In the genomic region with DNA sequence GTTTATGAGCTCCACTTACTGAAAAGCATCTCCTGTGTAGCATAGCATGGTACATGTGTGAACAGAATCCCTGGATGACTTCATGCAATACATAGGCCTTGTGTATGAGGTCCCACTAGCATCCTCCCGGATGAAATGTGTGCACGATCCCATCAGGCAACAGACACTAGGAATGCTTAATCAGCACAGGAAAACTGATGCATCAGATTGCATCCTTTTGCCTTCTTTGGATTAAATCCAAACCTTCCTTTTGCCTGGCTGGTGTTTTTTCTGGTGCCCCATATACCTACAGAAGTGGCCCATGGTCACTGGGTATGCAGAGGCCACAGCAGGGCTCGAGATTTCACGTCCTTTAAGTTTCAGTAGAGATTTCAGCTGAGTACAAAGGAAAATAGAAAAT, we compare ENCODE assay signal across 40 cellular contexts.
"Had no signal": no experiment of that assay in that cellular context is flagged by ENCODE, and none has a peak within 500 bp of the region (broad histone marks: within the 10 kb centered on the region; RNA-seq: fewer than 3 reads in every experiment).

No MANE protein-coding gene starts in this region.

- H3K4me3 ChIP-seq: adrenal gland, ascending aorta, body of pancreas, breast epithelium, cardiac muscle cell had no signal

- H3K9me3 Mint-ChIP-seq: activated naive CD4-positive, alpha-beta T cell treated with anti-CD3 and anti-CD28 coated beads for 36 hours; activated naive CD4-positive, alpha-beta T cell treated with anti-CD3 and anti-CD28 coated beads, Interleukin-2, amount 10 ng/mL, durations not matched to agents 7 days and 5 days; activated naive CD4-positive, alpha-beta T cell treated with anti-CD3 and anti-CD28 coated beads, Interleukin-2, amount 50 U/mL, for 24 hours; activated naive CD4-positive, alpha-beta T cell treated with anti-CD3 and anti-CD28 coated beads, Interleukin-2, amount 50 U/mL, for 72 hours; activated naive CD8-positive, alpha-beta T cell treated with anti-CD3 and anti-CD28 coated beads for 36 hours; activated naive CD8-positive, alpha-beta T cell treated with anti-CD3 and anti-CD28 coated beads, Interleukin-2, amount 10 ng/mL, durations not matched to agents 7 days and 5 days; activated naive CD8-positive, alpha-beta T cell treated with anti-CD3 and anti-CD28 coated beads, Interleukin-2, amount 50 U/mL, for 24 hours; activated T-cell treated with anti-CD3 and anti-CD28 coated beads, Interleukin-2, amount 50 U/mL, for 24 hours; activated T-cell treated with anti-CD3 and anti-CD28 coated beads, Interleukin-2, amount 50 U/mL, for 4 hours; activated T-cell treated with anti-CD3 and anti-CD28 coated beads, Interleukin-2, amount 50 U/mL, for 72 hours; activated T-helper 1 cell treated with anti-CD3 and anti-CD28 coated beads, Interleukin-12 subunit alpha, Interleukin-12 subunit beta, Interleukin-2, Interleukin-4 antibody, amounts not matched to agents 30 ng/mL and 10 ng/mL and 1 ng/mL, durations not matched to agents 14 hours and 24 hours and 36 hours; activated T-helper 17 cell treated with anti-CD3 and anti-CD28 coated beads, Interleukin-2, amount 50 U/mL, for 72 hours; activated T-helper 2 cell treated with anti-CD3 and anti-CD28 coated beads, Interferon-gamma antibody, Interleukin-2, Interleukin-4, amounts not matched to agents 10 μg/mL and 5 μg/mL and 100 μg/mL, durations not matched to agents 14 hours and 24 hours and 36 hours; brain; central memory CD8-positive, alpha-beta T cell had no signal

- H3K27ac ChIP-seq: adrenal gland, ascending aorta, body of pancreas, brain microvascular endothelial cell, breast epithelium, cardiac muscle cell had no signal

- H3K27ac Mint-ChIP-seq: activated naive CD4-positive, alpha-beta T cell treated with anti-CD3 and anti-CD28 coated beads for 36 hours; activated naive CD4-positive, alpha-beta T cell treated with anti-CD3 and anti-CD28 coated beads, Interleukin-2, amount 10 ng/mL, durations not matched to agents 7 days and 5 days; activated naive CD4-positive, alpha-beta T cell treated with anti-CD3 and anti-CD28 coated beads, Interleukin-2, amount 50 U/mL, for 24 hours; activated naive CD4-positive, alpha-beta T cell treated with anti-CD3 and anti-CD28 coated beads, Interleukin-2, amount 50 U/mL, for 72 hours; activated naive CD8-positive, alpha-beta T cell; activated naive CD8-positive, alpha-beta T cell treated with anti-CD3 and anti-CD28 coated beads for 36 hours; activated naive CD8-positive, alpha-beta T cell treated with anti-CD3 and anti-CD28 coated beads, Interleukin-2, amount 10 ng/mL, durations not matched to agents 7 days and 5 days; activated naive CD8-positive, alpha-beta T cell treated with anti-CD3 and anti-CD28 coated beads, Interleukin-2, amount 50 U/mL, for 24 hours; activated T-cell treated with anti-CD3 and anti-CD28 coated beads, Interleukin-2, amount 50 U/mL, for 24 hours; activated T-cell treated with anti-CD3 and anti-CD28 coated beads, Interleukin-2, amount 50 U/mL, for 72 hours; activated T-helper 1 cell treated with anti-CD3 and anti-CD28 coated beads, Interleukin-12 subunit alpha, Interleukin-12 subunit beta, Interleukin-2, Interleukin-4 antibody, amounts not matched to agents 30 ng/mL and 10 ng/mL and 1 ng/mL, durations not matched to agents 14 hours and 24 hours and 36 hours; activated T-helper 17 cell treated with anti-CD3 and anti-CD28 coated beads, Interleukin-2, amount 50 U/mL, for 72 hours; activated T-helper 2 cell treated with anti-CD3 and anti-CD28 coated beads, Interferon-gamma antibody, Interleukin-2, Interleukin-4, amounts not matched to agents 10 μg/mL and 5 μg/mL and 100 μg/mL, durations not matched to agents 14 hours and 24 hours and 36 hours; brain had no signal

- H3K36me3 ChIP-seq: adrenal gland, ascending aorta, brain microvascular endothelial cell, breast epithelium, cardiac muscle cell had no signal

- DNase-seq: activated effector memory CD4-positive, alpha-beta T cell treated with anti-CD3 and anti-CD28 coated beads, Interleukin-2, amount 50 U/mL, for 16 hours; activated effector memory CD4-positive, alpha-beta T cell treated with Interleukin-2 at 50 U/mL for 16 hours; activated gamma-delta T cell; activated gamma-delta T cell treated with Interleukin-2 at 50 U/mL for 16 hours; activated naive CD4-positive, alpha-beta T cell; activated naive CD4-positive, alpha-beta T cell treated with anti-CD3 and anti-CD28 coated beads for 36 hours; activated naive CD4-positive, alpha-beta T cell treated with anti-CD3 and anti-CD28 coated beads, Interleukin-2, amount 10 ng/mL, durations not matched to agents 7 days and 5 days; activated naive CD4-positive, alpha-beta T cell treated with anti-CD3 and anti-CD28 coated beads, Interleukin-2, amount 50 U/mL, for 16 hours; activated naive CD4-positive, alpha-beta T cell treated with Interleukin-2 at 50 U/mL for 16 hours; activated naive CD8-positive, alpha-beta T cell treated with anti-CD3 and anti-CD28 coated beads for 36 hours; activated naive CD8-positive, alpha-beta T cell treated with anti-CD3 and anti-CD28 coated beads, Interleukin-2, amount 10 ng/mL, durations not matched to agents 7 days and 5 days; activated naive CD8-positive, alpha-beta T cell treated with anti-CD3 and anti-CD28 coated beads, Interleukin-2, amount 50 U/mL, for 24 hours; activated T-cell treated with anti-CD3 and anti-CD28 coated beads, Interleukin-2, amount 50 U/mL, for 1 hour; activated T-cell treated with anti-CD3 and anti-CD28 coated beads, Interleukin-2, amount 50 U/mL, for 24 hours; activated T-cell treated with anti-CD3 and anti-CD28 coated beads, Interleukin-2, amount 50 U/mL, for 4 hours; activated T-cell treated with anti-CD3 and anti-CD28 coated beads, Interleukin-2, amount 50 U/mL, for 48 hours; activated T-cell treated with anti-CD3 and anti-CD28 coated beads, Interleukin-2, amount 50 U/mL, for 72 hours; adrenal gland; amniotic stem cell; amygdala; anterior cingulate cortex; aorta; body of pancreas; brain microvascular endothelial cell; caudate nucleus; central memory CD4-positive, alpha-beta T cell; cerebellar nuclear complex had no signal

- H3K9me3 ChIP-seq: adrenal gland, ascending aorta, body of pancreas, breast epithelium had no signal

- FAIRE-seq: astrocyte, bronchial epithelial cell had no signal

- H3K36me3 Mint-ChIP-seq: activated naive CD4-positive, alpha-beta T cell treated with anti-CD3 and anti-CD28 coated beads, Interleukin-2, amount 10 ng/mL, durations not matched to agents 7 days and 5 days; activated naive CD4-positive, alpha-beta T cell treated with anti-CD3 and anti-CD28 coated beads, Interleukin-2, amount 50 U/mL, for 24 hours; activated naive CD4-positive, alpha-beta T cell treated with anti-CD3 and anti-CD28 coated beads, Interleukin-2, amount 50 U/mL, for 72 hours; activated naive CD8-positive, alpha-beta T cell; activated naive CD8-positive, alpha-beta T cell treated with anti-CD3 and anti-CD28 coated beads for 36 hours; activated naive CD8-positive, alpha-beta T cell treated with anti-CD3 and anti-CD28 coated beads, Interleukin-2, amount 10 ng/mL, durations not matched to agents 7 days and 5 days; brain had no signal

- ATAC-seq: activated naive CD4-positive, alpha-beta T cell treated with anti-CD3 and anti-CD28 coated beads, Interleukin-2, amount 50 U/mL, for 72 hours; activated naive CD8-positive, alpha-beta T cell treated with anti-CD3 and anti-CD28 coated beads, Interleukin-2, amount 50 U/mL, for 24 hours; activated T-cell treated with anti-CD3 and anti-CD28 coated beads, Interleukin-2, amount 50 U/mL, for 4 hours; activated T-cell treated with anti-CD3 and anti-CD28 coated beads, Interleukin-2, amount 50 U/mL, for 72 hours; activated T-helper 17 cell treated with anti-CD3 and anti-CD28 coated beads, Interleukin-2, amount 50 U/mL, for 72 hours; body of pancreas had no signal

- H3K27me3 ChIP-seq: adrenal gland, ascending aorta, body of pancreas, brain microvascular endothelial cell, breast epithelium, cardiac muscle cell had no signal

- H3K4me1 ChIP-seq: adrenal gland, ascending aorta, body of pancreas, breast epithelium had no signal

- H3K27me3 Mint-ChIP-seq: activated naive CD4-positive, alpha-beta T cell treated with anti-CD3 and anti-CD28 coated beads, Interleukin-2, amount 10 ng/mL, durations not matched to agents 7 days and 5 days; activated naive CD8-positive, alpha-beta T cell treated with anti-CD3 and anti-CD28 coated beads for 36 hours; activated naive CD8-positive, alpha-beta T cell treated with anti-CD3 and anti-CD28 coated beads, Interleukin-2, amount 50 U/mL, for 24 hours had no signal

- H3K4me1 Mint-ChIP-seq: activated naive CD4-positive, alpha-beta T cell treated with anti-CD3 and anti-CD28 coated beads, Interleukin-2, amount 10 ng/mL, durations not matched to agents 7 days and 5 days; activated naive CD4-positive, alpha-beta T cell treated with anti-CD3 and anti-CD28 coated beads, Interleukin-2, amount 50 U/mL, for 24 hours; activated naive CD8-positive, alpha-beta T cell treated with anti-CD3 and anti-CD28 coated beads for 36 hours; activated naive CD8-positive, alpha-beta T cell treated with anti-CD3 and anti-CD28 coated beads, Interleukin-2, amount 10 ng/mL, durations not matched to agents 7 days and 5 days; activated naive CD8-positive, alpha-beta T cell treated with anti-CD3 and anti-CD28 coated beads, Interleukin-2, amount 50 U/mL, for 24 hours; activated T-helper 17 cell treated with anti-CD3 and anti-CD28 coated beads, Interleukin-2, amount 50 U/mL, for 72 hours; brain; central memory CD8-positive, alpha-beta T cell had no signal

- H3K4me3 Mint-ChIP-seq: activated naive CD4-positive, alpha-beta T cell treated with anti-CD3 and anti-CD28 coated beads for 36 hours; activated naive CD4-positive, alpha-beta T cell treated with anti-CD3 and anti-CD28 coated beads, Interleukin-2, amount 10 ng/mL, durations not matched to agents 7 days and 5 days; activated naive CD4-positive, alpha-beta T cell treated with anti-CD3 and anti-CD28 coated beads, Interleukin-2, amount 50 U/mL, for 24 hours; activated naive CD8-positive, alpha-beta T cell; activated naive CD8-positive, alpha-beta T cell treated with anti-CD3 and anti-CD28 coated beads for 36 hours; activated naive CD8-positive, alpha-beta T cell treated with anti-CD3 and anti-CD28 coated beads, Interleukin-2, amount 10 ng/mL, durations not matched to agents 7 days and 5 days; activated naive CD8-positive, alpha-beta T cell treated with anti-CD3 and anti-CD28 coated beads, Interleukin-2, amount 50 U/mL, for 24 hours; activated T-cell treated with anti-CD3 and anti-CD28 coated beads, Interleukin-2, amount 50 U/mL, for 24 hours; activated T-cell treated with anti-CD3 and anti-CD28 coated beads, Interleukin-2, amount 50 U/mL, for 4 hours; activated T-cell treated with anti-CD3 and anti-CD28 coated beads, Interleukin-2, amount 50 U/mL, for 72 hours; activated T-helper 1 cell treated with anti-CD3 and anti-CD28 coated beads, Interleukin-12 subunit alpha, Interleukin-12 subunit beta, Interleukin-2, Interleukin-4 antibody, amounts not matched to agents 30 ng/mL and 10 ng/mL and 1 ng/mL, durations not matched to agents 14 hours and 24 hours and 36 hours; activated T-helper 17 cell treated with anti-CD3 and anti-CD28 coated beads, Interleukin-2, amount 50 U/mL, for 72 hours; brain; central memory CD8-positive, alpha-beta T cell had no signal
